ENCODE assay signal across 12 cellular contexts in genomic region chr2:6080837-6081541, GRCh38.
DNase-seq lines count a peak whose midpoint lies in the region; ATAC-seq and TF ChIP-seq lines count a peak whose summit lies in the region.
"Had no signal": no experiment of that assay in that cellular context is flagged by ENCODE, and none has a peak within 500 bp of the region (broad histone marks: within the 10 kb centered on the region; RNA-seq: fewer than 3 reads in every experiment).

No MANE protein-coding gene starts in this region.

- H3K9me3 ChIP-seq in neuronal stem cell (replicated peaks in 1 of 2; ENCODE audit: control insufficient read depth in 2 of 2, insufficient read depth in 1 of 2, low read depth in 1 of 2, low read length in 2 of 2), result peaks cover 0 to 1% of the 10 kb centered on the region in 2 donors
- no peaks in the 10 kb centered on the region for H3K9me3 ChIP-seq in ascending aorta

- no peak overlapping the region for H4K91ac ChIP-seq in neuronal stem cell (ENCODE audit: low read depth, low read length, poor library complexity)

- intact Hi-C loops in ascending aorta (cut with DNase I), result no loop called here

- H2AK5ac ChIP-seq in neuronal stem cell (ENCODE audit: low read depth, low read length), result peak overlapping the region; percentile 72

- WGBS in neuronal stem cell (ENCODE audit: extremely low coverage in 2 of 2, insufficient read length in 2 of 2, insufficient replicate concordance in 1 of 2), 2 donors, result no CpG with 5 or more reads among the region's 20 CpGs

- ATAC-seq in GM19467 (IDR thresholded peaks at IDR 0.05; ENCODE audit: unreplicated experiment) (no peak), HG02884 (IDR thresholded peaks at IDR 0.05; ENCODE audit: unreplicated experiment) (no peak)
- ATAC-seq: activated T-helper 17 cell treated with anti-CD3 and anti-CD28 coated beads, Interleukin-2, amount 50 U/mL, for 72 hours had no signal

- H2BK12ac ChIP-seq in neuronal stem cell (ENCODE audit: low read length), result peak overlapping the region; percentile 12

- no peaks in the 10 kb centered on the region for H3K36me3 ChIP-seq in brain microvascular endothelial cell (replicated peaks)
- H3K36me3 ChIP-seq in neuronal stem cell (replicated peaks in 1 of 2; ENCODE audit: control insufficient read depth in 2 of 2, insufficient read depth in 2 of 2, low read length in 2 of 2), result no peaks in the 10 kb centered on the region
- no peaks in the 10 kb centered on the region for H3K36me3 ChIP-seq in ascending aorta
- H3K36me3 ChIP-seq: BLaER1 treated with 17β-estradiol and CSF1 and Interleukin-3, amounts not matched to agents 10 nM and 100 nM had no signal

- peak overlapping the region; percentile 90 for H2BK5ac ChIP-seq in neuronal stem cell (ENCODE audit: low read length)

- H3K4me1 ChIP-seq in neuronal stem cell (ENCODE audit: control insufficient read depth in 2 of 2, insufficient read depth in 1 of 2, low read depth in 1 of 2, low read length in 2 of 2) (peaks cover 17 to 44% of the 10 kb centered on the region in 2 donors), ascending aorta (no peaks in the 10 kb centered on the region)
- H3K4me1 ChIP-seq: BLaER1 treated with 17β-estradiol and CSF1 and Interleukin-3, amounts not matched to agents 10 nM and 100 nM had no signal

- H2AFZ ChIP-seq in neuronal stem cell (ENCODE audit: low read length), result peak overlapping the region; percentile 30

- peak; percentile 28 for DNase-seq in DMS153 (lab: John Stamatoyannopoulos, UW)
- peak; percentile 93 for DNase-seq in NCI-H2171 (lab: John Stamatoyannopoulos, UW)
- no peak for DNase-seq in brain microvascular endothelial cell
- DNase-seq in neuronal stem cell (ENCODE audit: low spot score), result no peak
- no peak for DNase-seq in ascending aorta (ENCODE audit: low spot score in 2 of 2)
- no peak for DNase-seq in NCI-H510A (lab: John Stamatoyannopoulos, UW)
- DNase-seq: stimulated activated CD8-positive, alpha-beta memory T cell treated with anti-CD3 and anti-CD28 coated beads, Interleukin-4, amount 100 ng/mL, for 48 hours; SW 1271 had no signal

- H3K79me1 ChIP-seq in neuronal stem cell (ENCODE audit: low read depth, low read length), result no peaks in the 10 kb centered on the region

- H2BK15ac ChIP-seq in neuronal stem cell (ENCODE audit: low read length), result peak overlapping the region; percentile 4

- peak overlapping the region; percentile 20 for H3K4me3 ChIP-seq in brain microvascular endothelial cell (ENCODE audit: low read depth, low read length)
- H3K4me3 ChIP-seq in neuronal stem cell (ENCODE audit: low read length in 2 of 2), result no peak overlapping the region
- H3K4me3 ChIP-seq in ascending aorta, result no peak overlapping the region
- H3K4me3 ChIP-seq: BLaER1 treated with 17β-estradiol and CSF1 and Interleukin-3, amounts not matched to agents 10 nM and 100 nM had no signal

- H3K4me2 ChIP-seq in neuronal stem cell (ENCODE audit: insufficient read depth, low read length, poor library complexity, severe bottlenecking), result no peak overlapping the region
- H3K4me2 ChIP-seq: BLaER1 treated with 17β-estradiol and CSF1 and Interleukin-3, amounts not matched to agents 10 nM and 100 nM had no signal

- no peak overlapping the region for H2BK120ac ChIP-seq in neuronal stem cell (ENCODE audit: low read depth, low read length)

- in situ Hi-C loops in brain microvascular endothelial cell (cut with HindIII; ENCODE audit: low pct_ligation_motif_present, low sequenced_read_pairs), result no loop called here

- H3K9ac ChIP-seq in neuronal stem cell (ENCODE audit: low read depth, low read length, poor library complexity), result no peak overlapping the region
- H3K9ac ChIP-seq: BLaER1 treated with 17β-estradiol and CSF1 and Interleukin-3, amounts not matched to agents 10 nM and 100 nM had no signal

- H3K27ac ChIP-seq in brain microvascular endothelial cell (no peak overlapping the region), neuronal stem cell (replicated peaks; ENCODE audit: low read length) (peak overlapping the region; percentile 84), ascending aorta (no peak overlapping the region)
- H3K27ac ChIP-seq: BLaER1 treated with 17β-estradiol and CSF1 and Interleukin-3, amounts not matched to agents 10 nM and 100 nM had no signal

- TF ChIP-seq CTCF in brain microvascular endothelial cell (IDR thresholded peaks at IDR 0.05; ENCODE audit: low read depth, low read length, missing control alignments), result no peak
- TF ChIP-seq CTCF in ascending aorta (IDR thresholded peaks at IDR 0.05), result no peak

- no peak overlapping the region for H4K8ac ChIP-seq in neuronal stem cell (ENCODE audit: low read depth, low read length)

- H3K4ac ChIP-seq in neuronal stem cell (ENCODE audit: low read length), result peak overlapping the region; percentile 43

- no peak overlapping the region for H3K23ac ChIP-seq in neuronal stem cell (ENCODE audit: low read depth, low read length, poor library complexity)

- H3K27me3 ChIP-seq in brain microvascular endothelial cell (replicated peaks) (no peaks in the 10 kb centered on the region), neuronal stem cell (ENCODE audit: control insufficient read depth in 3 of 3, insufficient read depth in 3 of 3, low read depth in 1 of 3, low read length in 3 of 3) (no peaks in the 10 kb centered on the region), ascending aorta (no peaks in the 10 kb centered on the region)
- H3K27me3 ChIP-seq: BLaER1 treated with 17β-estradiol and CSF1 and Interleukin-3, amounts not matched to agents 10 nM and 100 nM had no signal

- H3K18ac ChIP-seq in neuronal stem cell (ENCODE audit: low read length), result peak overlapping the region; percentile 96

- no peak overlapping the region for H3K14ac ChIP-seq in neuronal stem cell (ENCODE audit: low read length)

Comparison
In these comparisons a context has a peak if more than half of its experiments do, and no peak if none do; other contexts are left out.
1. DNase-seq: peak in DMS153 (single experiment) and NCI-H2171 (single experiment); none in brain microvascular endothelial cell (single experiment), neuronal stem cell (single experiment), ascending aorta (0 of 2) and NCI-H510A (single experiment).